18 cellular contexts compared by ENCODE assay signal in the genomic region with DNA sequence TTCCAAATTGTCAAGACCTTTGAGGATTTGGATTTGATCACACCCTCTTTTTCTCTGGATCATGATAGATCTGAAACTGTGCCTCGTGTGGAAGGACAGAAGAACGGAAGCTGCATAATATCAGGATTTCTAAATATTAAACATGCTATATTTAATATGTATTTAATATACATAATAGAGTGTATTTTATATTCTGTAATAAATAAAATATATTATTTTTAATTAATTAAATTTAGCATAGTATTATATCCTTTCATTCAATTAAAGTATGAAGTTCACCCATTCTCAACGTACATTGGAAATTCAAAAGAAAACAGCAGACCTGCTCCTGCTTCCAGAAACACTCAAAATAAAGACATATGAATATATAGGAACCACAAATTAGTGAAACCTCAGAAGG.
DNase-seq lines count a peak whose midpoint lies in the region; ATAC-seq, FAIRE-seq and TF ChIP-seq lines count a peak whose summit lies in the region.
"Had no signal": no experiment of that assay in that cellular context is flagged by ENCODE, and none has a peak within 500 bp of the region (broad histone marks: within the 10 kb centered on the region; RNA-seq: fewer than 3 reads in every experiment).

No MANE protein-coding gene starts in this region.

- in situ Hi-C loops in GM23248 (cut with MboI): loop anchor here (10.0 to 25.0 kb wide), 3 partner anchors 1133 to 1516 kb away; no protein-coding TSS in a partner anchor
- in situ Hi-C loops in transverse colon (cut with MboI; ENCODE audit: low pct_ligation_motif_present in 1 of 4, low pct_unique_long_range_greater_than_20kb in 1 of 4, low sequenced_read_pairs in 3 of 4): loop anchor here (10.0 to 25.0 kb wide), 4 partner anchors 633 to 1508 kb away; no protein-coding TSS in a partner anchor

- H3K27ac ChIP-seq in GM23248 (peak overlapping the region; percentile 73), astrocyte (ENCODE audit: low read depth, low read length) (peak overlapping the region; percentile 45), osteoblast (ENCODE audit: low read depth, low read length) (peak overlapping the region; percentile 75), transverse colon (no peak overlapping the region)
- H3K27ac ChIP-seq: A549, BLaER1 had no signal

- H3K36me3 ChIP-seq in GM23248 (ENCODE audit: low read depth): no peaks in the 10 kb centered on the region
- no peaks in the 10 kb centered on the region for H3K36me3 ChIP-seq in astrocyte (ENCODE audit: insufficient read depth, low read length)
- H3K36me3 ChIP-seq in osteoblast (ENCODE audit: insufficient read depth, low read length): no peaks in the 10 kb centered on the region
- no peaks in the 10 kb centered on the region for H3K36me3 ChIP-seq in transverse colon
- H3K36me3 ChIP-seq: BLaER1 had no signal

- intact Hi-C loops in transverse colon (cut with DNase I; ENCODE audit: low total_unique reads): loop anchor here (5.0 to 10.0 kb wide), 2 partner anchors 636 to 1513 kb away; no protein-coding TSS in a partner anchor

- H4K20me1 ChIP-seq in GM23248 (ENCODE audit: insufficient read depth) (no peaks in the 10 kb centered on the region), astrocyte (ENCODE audit: insufficient read depth, low read length) (no peaks in the 10 kb centered on the region), osteoblast (ENCODE audit: insufficient read depth, low read length) (no peaks in the 10 kb centered on the region)
- H4K20me1 ChIP-seq: BLaER1 had no signal

- peaks cover 13% of the 10 kb centered on the region for H3F3A ChIP-seq in GM23248 (ENCODE audit: insufficient read depth)

- H3K4me1 Mint-ChIP-seq in astrocyte (ENCODE audit: low read depth, unreplicated experiment) (peaks cover 9% of the 10 kb centered on the region), T-helper 17 cell (peaks cover 4% of the 10 kb centered on the region)
- H3K4me1 Mint-ChIP-seq: CD8-positive, alpha-beta memory T cell; GM23338 had no signal

- no peak for TF ChIP-seq EP300 in transverse colon (IDR thresholded peaks at IDR 0.05; ENCODE audit: low read depth)

- no peaks in the 10 kb centered on the region for H3K9me3 Mint-ChIP-seq in astrocyte (ENCODE audit: unreplicated experiment)
- H3K9me3 Mint-ChIP-seq: CD8-positive, alpha-beta memory T cell; GM23338 had no signal

- no peak for FAIRE-seq in astrocyte (lab: Jason Lieb, UNC)
- FAIRE-seq: A549, HepG2, HTR-8/SVneo had no signal

- DNase-seq in GM23248 (no peak), astrocyte (ENCODE audit: low read depth) (no peak), osteoblast (ENCODE audit: insufficient read length, low spot score, missing footprints) (no peak), transverse colon (no peak), NCI-H1048 (lab: John Stamatoyannopoulos, UW) (no peak), T-helper 17 cell (no peak)
- DNase-seq: AML-193; Caco-2; CD8-positive, alpha-beta memory T cell; DND-41; GF-D8; H7 had no signal

- H3K36me3 Mint-ChIP-seq in astrocyte (ENCODE audit: low read depth, unreplicated experiment) (no peaks in the 10 kb centered on the region), T-helper 17 cell (ENCODE audit: low read depth) (no peaks in the 10 kb centered on the region)
- H3K36me3 Mint-ChIP-seq: CD8-positive, alpha-beta memory T cell had no signal

- 75 to 76% methylated on average over 3 of the region's 3 CpGs for WGBS in GM23248 (ENCODE audit: low coverage in 1 of 2, low lambda C conversion rate in 2 of 2, missing lambda C conversion rate in 2 of 2), 2 experiments
- 82 to 88% methylated on average over 3 of the region's 3 CpGs for WGBS in transverse colon (ENCODE audit: low coverage in 1 of 2), 2 donors

- TF ChIP-seq CTCF in astrocyte (IDR thresholded peaks at IDR 0.05; ENCODE audit: insufficient read depth, low read depth, low read length) (no peak), osteoblast (IDR thresholded peaks at IDR 0.05; ENCODE audit: extremely low read depth, low read depth, low read length) (no peak), transverse colon (IDR thresholded peaks at IDR 0.05) (no peak)

- H3K4me1 ChIP-seq in GM23248 (ENCODE audit: insufficient read depth) (peaks cover 20% of the 10 kb centered on the region), astrocyte (ENCODE audit: insufficient read depth, low read length) (peaks cover 10% of the 10 kb centered on the region), osteoblast (ENCODE audit: insufficient read depth, low read length) (peaks cover 15% of the 10 kb centered on the region), transverse colon (peaks cover 0 to under 1% (median 0%) of the 10 kb centered on the region in 4 donors)
- H3K4me1 ChIP-seq: A549, BLaER1 had no signal

- H3K9me3 ChIP-seq in GM23248 (ENCODE audit: low read depth) (no peaks in the 10 kb centered on the region), astrocyte (ENCODE audit: insufficient read depth, low read depth, low read length) (no peaks in the 10 kb centered on the region), osteoblast (ENCODE audit: low read depth, low read length) (no peaks in the 10 kb centered on the region), transverse colon (no peaks in the 10 kb centered on the region), T-helper 17 cell (ENCODE audit: control insufficient read depth, low read length, poor library complexity, severe bottlenecking) (no peaks in the 10 kb centered on the region)
- H3K9me3 ChIP-seq: A549, BLaER1, Caco-2 had no signal

- H3K27me3 ChIP-seq in GM23248 (replicated peaks; ENCODE audit: insufficient read depth) (no peaks in the 10 kb centered on the region), astrocyte (ENCODE audit: insufficient read depth, low read length) (no peaks in the 10 kb centered on the region), osteoblast (ENCODE audit: insufficient read depth, low read length) (no peaks in the 10 kb centered on the region), transverse colon (no peaks in the 10 kb centered on the region)
- H3K27me3 ChIP-seq: BLaER1 had no signal

- H3K4me3 Mint-ChIP-seq in astrocyte (ENCODE audit: unreplicated experiment) (no peak overlapping the region), T-helper 17 cell (no peak overlapping the region)
- H3K4me3 Mint-ChIP-seq: GM23338 had no signal

- TF ChIP-seq POLR2A in transverse colon (IDR thresholded peaks at IDR 0.05): no peak

- no peak for ATAC-seq in HG03039 (IDR thresholded peaks at IDR 0.05; ENCODE audit: unreplicated experiment)
- ATAC-seq in T-helper 17 cell: no peak
- ATAC-seq: GM23338, HepG2 had no signal

- H2AFZ ChIP-seq in GM23248 (no peak overlapping the region), astrocyte (ENCODE audit: low read depth, low read length) (no peak overlapping the region), osteoblast (ENCODE audit: low read length) (no peak overlapping the region)
- H2AFZ ChIP-seq: GM23338 had no signal

- H3K79me2 ChIP-seq in GM23248 (ENCODE audit: insufficient read depth): no peaks in the 10 kb centered on the region
- no peaks in the 10 kb centered on the region for H3K79me2 ChIP-seq in astrocyte (ENCODE audit: insufficient read depth, low read length)
- H3K79me2 ChIP-seq in osteoblast (ENCODE audit: insufficient read depth, low read length): no peaks in the 10 kb centered on the region

- H3K27ac Mint-ChIP-seq in astrocyte (ENCODE audit: unreplicated experiment) (peak overlapping the region; percentile 73), T-helper 17 cell (no peak overlapping the region)
- H3K27ac Mint-ChIP-seq: CD8-positive, alpha-beta memory T cell; GM23338 had no signal

- peak overlapping the region; percentile 52 for H3K9ac ChIP-seq in GM23248
- no peak overlapping the region for H3K9ac ChIP-seq in astrocyte (ENCODE audit: low read length)
- H3K9ac ChIP-seq: BLaER1 had no signal

- H3K4me3 ChIP-seq in GM23248 (no peak overlapping the region), astrocyte (ENCODE audit: insufficient read depth, low read depth, low read length) (no peak overlapping the region), osteoblast (ENCODE audit: insufficient read depth, low read length) (no peak overlapping the region), transverse colon (no peak overlapping the region)
- H3K4me3 ChIP-seq: A549, BLaER1, GM23338 had no signal

- H3K4me2 ChIP-seq in GM23248 (ENCODE audit: unreplicated experiment): peak overlapping the region; percentile 29
- no peak overlapping the region for H3K4me2 ChIP-seq in astrocyte (ENCODE audit: low read length)
- H3K4me2 ChIP-seq in osteoblast (ENCODE audit: insufficient read depth, low read length): no peak overlapping the region
- H3K4me2 ChIP-seq: A549, BLaER1, GM23338 had no signal

- H3K27me3 Mint-ChIP-seq in astrocyte (ENCODE audit: low read depth, unreplicated experiment): no peaks in the 10 kb centered on the region
- H3K27me3 Mint-ChIP-seq in T-helper 17 cell: peaks cover 55% of the 10 kb centered on the region

- H3K9me2 ChIP-seq in GM23248 (ENCODE audit: insufficient read depth): no peaks in the 10 kb centered on the region

Comparison
In these comparisons a context has a peak if more than half of its experiments do, and no peak if none do; other contexts are left out.
1. H3K27ac ChIP-seq: peak in GM23248 (single experiment), astrocyte (single experiment) and osteoblast (single experiment); none in transverse colon (0 of 4).